In the genomic region with DNA sequence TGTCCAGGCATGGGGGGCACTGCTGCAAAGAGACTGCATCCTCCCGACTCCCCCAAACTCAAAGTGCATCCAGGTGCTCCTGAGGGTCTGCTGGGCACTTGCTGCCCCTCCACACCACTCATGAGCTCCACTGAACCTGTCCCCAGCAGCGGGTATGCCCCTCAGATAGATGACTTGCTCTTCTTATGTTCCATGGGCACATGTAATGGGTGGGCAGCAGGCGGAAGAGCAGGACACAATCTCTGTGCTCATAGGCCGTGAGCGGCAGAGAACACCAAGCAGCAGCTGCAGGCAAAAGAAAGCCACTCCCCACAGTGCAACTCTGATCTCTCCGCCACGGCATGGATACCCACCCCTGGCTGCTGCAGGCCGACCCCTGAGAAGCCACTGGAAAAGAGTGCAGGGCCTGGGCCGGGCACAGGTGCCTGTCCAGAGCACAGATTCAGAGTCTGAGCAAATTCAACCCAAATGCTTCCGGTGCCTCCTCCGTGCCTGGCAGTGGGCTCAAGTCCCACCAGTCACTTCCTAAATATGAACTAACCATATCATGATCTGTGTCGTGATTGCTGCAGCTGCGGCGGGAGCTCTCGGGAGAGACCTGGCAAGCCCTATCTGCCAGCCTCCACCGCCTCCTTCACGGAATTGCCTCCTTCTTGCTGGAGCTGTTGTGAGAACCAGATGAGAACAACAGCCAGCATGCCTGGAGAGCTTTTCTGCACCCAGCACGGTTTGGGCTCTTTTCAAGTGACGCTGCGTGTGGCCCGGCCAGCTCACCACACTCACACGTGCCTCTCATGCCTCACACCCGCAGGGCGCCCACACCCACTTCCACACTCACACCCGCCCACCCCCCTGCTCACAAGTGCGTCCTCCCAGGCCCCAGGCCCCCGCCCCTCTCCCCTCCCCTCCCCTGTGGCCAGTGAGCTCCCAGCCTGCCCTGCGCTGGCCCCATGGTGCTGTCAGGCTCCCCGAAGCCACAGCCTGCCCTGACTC, we compare ENCODE assay signal across 10 cellular contexts.
A peak's percentile ranks its signal among the peaks of the same experiment; 100 is the strongest.
DNase-seq lines count a peak whose midpoint lies in the region; ATAC-seq and TF ChIP-seq lines count a peak whose summit lies in the region.
"Had no signal": no experiment of that assay in that cellular context is flagged by ENCODE, and none has a peak within 500 bp of the region (broad histone marks: within the 10 kb centered on the region; RNA-seq: fewer than 3 reads in every experiment).

No MANE protein-coding gene starts in this region.

- no peaks in the 10 kb centered on the region for H3K36me3 Mint-ChIP-seq in CD8-positive, alpha-beta T cell

- H3K27ac Mint-ChIP-seq in CD8-positive, alpha-beta T cell: peak overlapping the region; percentile 92

- no peaks in the 10 kb centered on the region for H3K9me3 Mint-ChIP-seq in CD8-positive, alpha-beta T cell

- no peaks in the 10 kb centered on the region for H3K27me3 Mint-ChIP-seq in CD8-positive, alpha-beta T cell (ENCODE audit: low read depth)

- peaks cover 25% of the 10 kb centered on the region for H3K4me1 ChIP-seq in CD8-positive, alpha-beta T cell (ENCODE audit: insufficient read depth, low read length)
- peaks cover 0 to 30% (median 2%) of the 10 kb centered on the region in 6 donors for H3K4me1 ChIP-seq in spleen

- H3K27ac ChIP-seq in CD8-positive, alpha-beta T cell (ENCODE audit: low read depth, low read length): peak overlapping the region; percentile 57
- H3K27ac ChIP-seq in spleen (peak overlapping the region in 6 of 8 donors; percentile 13 to 81 (median 56)), caudate nucleus (ENCODE audit: low read depth, low read length) (no peak overlapping the region)

- H3K9me3 ChIP-seq in CD8-positive, alpha-beta T cell (ENCODE audit: low read length): no peaks in the 10 kb centered on the region
- no peaks in the 10 kb centered on the region for H3K9me3 ChIP-seq in spleen

- CTCF ChIA-PET in CD8-positive, alpha-beta T cell (lab: Charles Lee): interaction anchor here (0.6 to 2.5 kb wide), 10 partner anchors 16 to 138 kb away, joined by 3 to 10 read pairs (median 4); no protein-coding TSS in a partner anchor

- peak; percentile 74 for ATAC-seq in CD8-positive, alpha-beta T cell
- no peak for ATAC-seq in HG03457 (IDR thresholded peaks at IDR 0.05; ENCODE audit: unreplicated experiment)
- no peak for ATAC-seq in HG02885 (IDR thresholded peaks at IDR 0.05; ENCODE audit: poor library complexity, unreplicated experiment)

- TF ChIP-seq CTCF in CD8-positive, alpha-beta T cell (IDR thresholded peaks at IDR 0.05): no peak
- no peak for TF ChIP-seq CTCF in spleen (IDR thresholded peaks at IDR 0.05 in 8 of 11, conservative IDR thresholded peaks at IDR 0.05 in 3 of 11)

- intact Hi-C loops in CD8-positive, alpha-beta T cell (cut with DNase I, micrococcal nuclease): loop anchor here (2.0 kb wide), 2 partner anchors 35 to 43 kb away; no protein-coding TSS in a partner anchor
- intact Hi-C loops in spleen (cut with DNase I; ENCODE audit: low total_unique reads): no loop called here

- 56 to 73% (median 63%) methylated on average over 21 to 29 of the region's 29 CpGs for WGBS in spleen, 5 donors

- POLR2A ChIA-PET in CD8-positive, alpha-beta T cell (lab: Charles Lee): interaction anchor here (0.7 to 2.6 kb wide), 6 partner anchors 9 to 137 kb away, joined by 3 to 15 read pairs (median 4); no protein-coding TSS in a partner anchor

- peak overlapping the region; percentile 78 for H3K4me3 Mint-ChIP-seq in CD8-positive, alpha-beta T cell

- H3K4me3 ChIP-seq in CD8-positive, alpha-beta T cell (ENCODE audit: low read depth, low read length): peak overlapping the region; percentile 16
- peak overlapping the region in 1 of 8 donors; percentile 49 for H3K4me3 ChIP-seq in spleen

- no peaks in the 10 kb centered on the region for H3K27me3 ChIP-seq in CD8-positive, alpha-beta T cell (ENCODE audit: insufficient read depth, low read length)
- no peaks in the 10 kb centered on the region for H3K27me3 ChIP-seq in spleen (replicated peaks in 1 of 7)

- no peak for TF ChIP-seq POLR2A in spleen (IDR thresholded peaks at IDR 0.05)

- peaks cover 34% of the 10 kb centered on the region for H3K4me1 Mint-ChIP-seq in CD8-positive, alpha-beta T cell (ENCODE audit: low read depth)

- H3K36me3 ChIP-seq in CD8-positive, alpha-beta T cell (ENCODE audit: insufficient read depth, low read length): no peaks in the 10 kb centered on the region
- no peaks in the 10 kb centered on the region for H3K36me3 ChIP-seq in spleen

- peak; percentile 35 to 81 (median 62) for DNase-seq in CD8-positive, alpha-beta T cell
- DNase-seq in Kasumi-1 (lab: John Stamatoyannopoulos, UW): peak; percentile 27 to 37
- DNase-seq in effector CD8-positive, alpha-beta T cell (lab: John Stamatoyannopoulos, UW): peak; percentile 6
- DNase-seq in spleen: peak; percentile 86
- no peak for DNase-seq in NCI-H748 treated with DMSO at 0.1 percent for 48 hours (lab: John Stamatoyannopoulos, UW)
- no peak for DNase-seq in caudate nucleus (lab: John Stamatoyannopoulos, UW)
- DNase-seq: mesenchymal stem cell, NCI-H526 treated with DMSO at 0.1 percent for 48 hours had no signal

Comparison
In these comparisons a context has a peak if more than half of its experiments do, and no peak if none do; other contexts are left out.
1. DNase-seq: peak in CD8-positive, alpha-beta T cell (7 of 7), Kasumi-1 (2 of 2), effector CD8-positive, alpha-beta T cell (single experiment) and spleen (single experiment); none in NCI-H748 treated with DMSO at 0.1 percent for 48 hours (single experiment) and caudate nucleus (0 of 61).